ENCODE assay signal across 10 cellular contexts in genomic region chr5:169416583-169417196, GRCh38.
A peak's percentile ranks its signal among the peaks of the same experiment; 100 is the strongest.
DNase-seq lines count a peak whose midpoint lies in the region; ATAC-seq and TF ChIP-seq lines count a peak whose summit lies in the region.
"Had no signal": no experiment of that assay in that cellular context is flagged by ENCODE, and none has a peak within 500 bp of the region (broad histone marks: within the 10 kb centered on the region; RNA-seq: fewer than 3 reads in every experiment).

No MANE protein-coding gene starts in this region.

- H3K27me3 ChIP-seq in body of pancreas (no peaks in the 10 kb centered on the region), psoas muscle (ENCODE audit: insufficient read depth in 3 of 3, low read length in 2 of 3) (no peaks in the 10 kb centered on the region)

- intact Hi-C loops in body of pancreas (cut with DNase I) (no loop called here), psoas muscle (cut with DNase I) (no loop called here)

- DNase-seq in DMS53 (lab: John Stamatoyannopoulos, UW) (peak; percentile 5), DMS53 treated with DMSO at 0.1 percent for 48 hours (lab: John Stamatoyannopoulos, UW; ENCODE audit: unreplicated experiment) (no peak), body of pancreas (peak; percentile 29 to 54 (median 36)), psoas muscle (peak; percentile 61 to 66), CD1c-positive myeloid dendritic cell (ENCODE audit: extremely low spot score) (no peak), NCI-H1694 treated with DMSO at 0.1 percent for 48 hours (lab: John Stamatoyannopoulos, UW) (no peak), GF-D8 (lab: John Stamatoyannopoulos, UW) (no peak)

- ATAC-seq in HG03135 (IDR thresholded peaks at IDR 0.05; ENCODE audit: unreplicated experiment) (peak; percentile 73), body of pancreas (peak; percentile 65), psoas muscle (no peak)

- H3K36me3 ChIP-seq in body of pancreas (replicated peaks in 1 of 2; ENCODE audit: insufficient read depth in 1 of 2, low read depth in 2 of 2) (no peaks in the 10 kb centered on the region), psoas muscle (ENCODE audit: insufficient read depth in 1 of 2, low read depth in 1 of 2) (no peaks in the 10 kb centered on the region)

- WGBS in body of pancreas, 2 donors, result 80% methylated on average over 15 of the region's 15 CpGs
- WGBS in psoas muscle, 3 donors, result 18 to 26% (median 22%) methylated on average over 15 of the region's 15 CpGs

- no peak overlapping the region for H3K4me3 ChIP-seq in body of pancreas
- H3K4me3 ChIP-seq in psoas muscle, result no peak overlapping the region

- no peak overlapping the region for H3K27ac ChIP-seq in body of pancreas
- no peak overlapping the region for H3K27ac ChIP-seq in psoas muscle
- H3K27ac ChIP-seq: 22Rv1, VCaP had no signal

- H3K4me1 ChIP-seq in body of pancreas, result no peaks in the 10 kb centered on the region
- no peaks in the 10 kb centered on the region for H3K4me1 ChIP-seq in psoas muscle

- no peaks in the 10 kb centered on the region for H3K9me3 ChIP-seq in body of pancreas
- H3K9me3 ChIP-seq in psoas muscle, result no peaks in the 10 kb centered on the region

- TF ChIP-seq CTCF in body of pancreas (IDR thresholded peaks at IDR 0.05), result no peak
- TF ChIP-seq CTCF in psoas muscle (IDR thresholded peaks at IDR 0.05), result no peak

- no peak for TF ChIP-seq POLR2A in body of pancreas (IDR thresholded peaks at IDR 0.05)

Comparison
In these comparisons a context has a peak if more than half of its experiments do, and no peak if none do; other contexts are left out.
1. DNase-seq: peak in DMS53 (single experiment), body of pancreas (4 of 4) and psoas muscle (2 of 2); none in DMS53 treated with DMSO at 0.1 percent for 48 hours (single experiment), CD1c-positive myeloid dendritic cell (single experiment), NCI-H1694 treated with DMSO at 0.1 percent for 48 hours (single experiment) and GF-D8 (single experiment).
2. ATAC-seq: peak in HG03135 (single experiment) and body of pancreas (single experiment); none in psoas muscle (0 of 4).